ENCODE assay signal across 8 cellular contexts in the genomic region with DNA sequence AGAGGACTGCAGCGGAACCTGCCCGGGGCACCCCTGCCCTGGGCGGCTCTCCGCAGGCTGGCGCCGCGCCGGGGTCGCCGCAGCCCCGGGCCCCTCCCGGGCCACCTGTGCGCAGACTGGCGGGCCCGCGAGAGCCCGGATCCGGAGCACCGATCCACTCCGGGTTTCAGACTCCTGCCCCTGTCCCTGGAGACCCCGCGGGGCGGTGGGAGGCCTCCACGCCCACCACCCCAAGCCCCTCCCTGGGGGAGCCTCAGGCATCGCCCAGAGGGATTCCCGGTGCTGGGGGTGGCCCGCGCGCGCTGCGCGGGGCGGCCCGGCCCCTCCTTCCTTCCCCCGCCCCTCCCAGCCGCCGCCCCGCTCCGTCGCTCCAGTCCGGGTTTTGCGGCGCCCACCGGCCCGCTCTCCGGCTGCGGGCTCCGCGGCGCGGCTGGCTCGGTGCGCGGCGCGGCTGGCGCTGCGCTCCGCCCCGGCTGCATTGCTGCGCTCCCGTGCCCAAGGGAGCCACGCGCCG. TPM values are rescaled to one million over a fixed set of nuclear protein-coding genes. Genes with fewer than 3 reads are reported as not detected.
A peak's percentile ranks its signal among the peaks of the same experiment; 100 is the strongest.
DNase-seq lines count a peak whose midpoint lies in the region; ATAC-seq and TF ChIP-seq lines count a peak whose summit lies in the region.

A gene (plus strand): TSS at position 476 of the 514 bp plus-strand sequence. CDS start 192 bp downstream, outside the sequence.

- no peaks in the 10 kb centered on the region for H3K36me3 ChIP-seq in PC-9 (ENCODE audit: low read depth)

- H3K36me3 Mint-ChIP-seq in activated naive CD4-positive, alpha-beta T cell treated with anti-CD3 and anti-CD28 coated beads, Interleukin-2, amount 10 ng/mL, durations not matched to agents 7 days and 5 days: no peaks in the 10 kb centered on the region

- no TSS peak for BruUV-seq in PC-9 (replicated peaks; lab: Mats Ljungman, UMichigan)

- peaks cover 19% of the 10 kb centered on the region for H3K27me3 ChIP-seq in PC-9 (ENCODE audit: insufficient read depth, low read depth)
- H3K27me3 ChIP-seq in right cardiac atrium (ENCODE audit: control insufficient read depth, insufficient read depth): no peaks in the 10 kb centered on the region

- CTCF ChIA-PET in PC-9 (lab: Charles Lee): no interaction called here
- CTCF ChIA-PET in activated naive CD4-positive, alpha-beta T cell treated with anti-CD3 and anti-CD28 coated beads, Interleukin-2, amount 10 ng/mL, durations not matched to agents 7 days and 5 days (lab: Charles Lee): interaction anchor here (1.2 kb wide), 1 partner anchor 8 kb away, joined by 3 read pairs; no protein-coding TSS in a partner anchor

- H3K27me3 Mint-ChIP-seq in activated naive CD4-positive, alpha-beta T cell treated with anti-CD3 and anti-CD28 coated beads, Interleukin-2, amount 10 ng/mL, durations not matched to agents 7 days and 5 days: peaks cover 91% of the 10 kb centered on the region

- no peak within 1 kb of the TSS for H3K27ac Mint-ChIP-seq in activated naive CD4-positive, alpha-beta T cell treated with anti-CD3 and anti-CD28 coated beads, Interleukin-2, amount 10 ng/mL, durations not matched to agents 7 days and 5 days

- H3K9me3 ChIP-seq in PC-9 (ENCODE audit: insufficient read depth, low read depth) (no peaks in the 10 kb centered on the region), right cardiac atrium (ENCODE audit: control insufficient read depth, low read length) (no peaks in the 10 kb centered on the region)

- under 1% methylated on average over 62 of the region's 65 CpGs for WGBS in right cardiac atrium

- ATAC-seq in right cardiac atrium (no peak), GM19035 (IDR thresholded peaks at IDR 0.05; ENCODE audit: unreplicated experiment) (no peak)

- intact Hi-C loops in PC-9 (cut with micrococcal nuclease; ENCODE audit: unreplicated experiment) (no loop called here), right cardiac atrium (cut with DNase I) (loop anchor here in 1 of 4 donors (5.0 kb wide), 1 partner anchor 148 kb away; no protein-coding TSS in a partner anchor)

- no peaks in the 10 kb centered on the region for H3K9me2 ChIP-seq in PC-9 (ENCODE audit: insufficient read depth)

- no peaks in the 10 kb centered on the region; the same call in 1 of the 2 replicates for H3F3A ChIP-seq in PC-9 (ENCODE audit: insufficient read depth, low read depth)

- TF ChIP-seq CTCF in GM20000 (IDR thresholded peaks at IDR 0.05; ENCODE audit: extremely low read depth, missing control alignments) (no peak), PC-9 (conservative IDR thresholded peaks at IDR 0.05) (no peak)

- peak within 1 kb of the TSS; percentile 66 for H3K4me3 Mint-ChIP-seq in activated naive CD4-positive, alpha-beta T cell treated with anti-CD3 and anti-CD28 coated beads, Interleukin-2, amount 10 ng/mL, durations not matched to agents 7 days and 5 days

- H2AFZ ChIP-seq in PC-9: peak within 1 kb of the TSS; percentile 85

- H3K4me3 ChIP-seq in PC-9: peak within 1 kb of the TSS; percentile 69
- H3K4me3 ChIP-seq in right cardiac atrium (ENCODE audit: low read length): peak within 1 kb of the TSS; percentile 45

- H3K79me2 ChIP-seq in PC-9 (ENCODE audit: low read depth): 0 out of 2 replicates have a peak, but pooled peaks cover 5% of the 10 kb centered on the region

- no peaks in the 10 kb centered on the region; the same call in 1 of the 2 replicates for H4K20me1 ChIP-seq in PC-9 (ENCODE audit: insufficient read depth)

- POLR2A ChIA-PET in PC-9 (lab: Charles Lee; ENCODE audit: unreplicated experiment): no interaction called here

- DNase-seq in A172 (ENCODE audit: low spot score) (peak; percentile 31), GM20000 (ENCODE audit: low spot score) (peak; percentile 80), PC-9 (peak in 1 of 2 experiments; percentile 73), right cardiac atrium (peak in 1 of 3 donors; percentile 54), epidermal melanocyte (ENCODE audit: insufficient read length, low spot score) (no peak)
- DNase-seq in activated naive CD4-positive, alpha-beta T cell treated with anti-CD3 and anti-CD28 coated beads, Interleukin-2, amount 10 ng/mL, durations not matched to agents 7 days and 5 days: peak; percentile 64
- peak; percentile 10 to 55 (median 49) for DNase-seq in stimulated activated CD4-positive, alpha-beta T cell treated with anti-CD3 and anti-CD28 coated beads, Interleukin-12 subunit alpha, Interleukin-12 subunit beta, amount 100 ng/mL, for 48 hours (ENCODE audit: low read depth in 2 of 3, low spot score in 1 of 3)

- H3K4me2 ChIP-seq in PC-9: peak within 1 kb of the TSS; percentile 87

- no peaks in the 10 kb centered on the region for H3K9me3 Mint-ChIP-seq in activated naive CD4-positive, alpha-beta T cell treated with anti-CD3 and anti-CD28 coated beads, Interleukin-2, amount 10 ng/mL, durations not matched to agents 7 days and 5 days

- H3K4me1 ChIP-seq in PC-9 (replicated peaks; ENCODE audit: insufficient read depth): peaks cover 13% of the 10 kb centered on the region
- no peaks in the 10 kb centered on the region for H3K4me1 ChIP-seq in right cardiac atrium (ENCODE audit: control insufficient read depth, insufficient read depth, low read length)

- peaks cover 14% of the 10 kb centered on the region for H3K4me1 Mint-ChIP-seq in activated naive CD4-positive, alpha-beta T cell treated with anti-CD3 and anti-CD28 coated beads, Interleukin-2, amount 10 ng/mL, durations not matched to agents 7 days and 5 days

- H3K27ac ChIP-seq in PC-9: no peak within 1 kb of the TSS
- H3K27ac ChIP-seq in right cardiac atrium (ENCODE audit: low read length): no peak within 1 kb of the TSS

RNA-seq across cellular contexts. Expression of the gene that starts here (rescaled TPM):
- total RNA-seq in A172 (2014; rRNA removed; shearing (Covaris generic)): 2.9 and 3.4 TPM in 2 replicates
- total RNA-seq in PC-9 (2021) (3.1 and 3.6 TPM in 2 replicates), right cardiac atrium (under 1 TPM; 0.17 to 0.85 (median 0.44) TPM)
- 0.68 TPM for polyA plus RNA-seq in right cardiac atrium
